24 cellular contexts compared by ENCODE assay signal in genomic region chr10:86244995-86245394, GRCh38.
DNase-seq lines count a peak whose midpoint lies in the region; ATAC-seq, FAIRE-seq and TF ChIP-seq lines count a peak whose summit lies in the region.
"Had no signal": no experiment of that assay in that cellular context is flagged by ENCODE, and none has a peak within 500 bp of the region (broad histone marks: within the 10 kb centered on the region; RNA-seq: fewer than 3 reads in every experiment).

No MANE protein-coding gene starts in this region.

- H4K20me1 ChIP-seq in mammary epithelial cell (ENCODE audit: insufficient read depth, low read length) (no peaks in the 10 kb centered on the region), osteoblast (ENCODE audit: insufficient read depth, low read length) (no peaks in the 10 kb centered on the region)
- H4K20me1 ChIP-seq: BLaER1 treated with 17β-estradiol and CSF1 and Interleukin-3, amounts not matched to agents 10 nM and 100 nM had no signal

- no peaks in the 10 kb centered on the region for H3K4me1 ChIP-seq in mammary epithelial cell (ENCODE audit: insufficient read depth, low read length)
- H3K4me1 ChIP-seq in kidney (ENCODE audit: control insufficient read depth in 1 of 2, insufficient read depth in 1 of 2, low read depth in 1 of 2, low read length in 2 of 2): no peaks in the 10 kb centered on the region
- no peaks in the 10 kb centered on the region for H3K4me1 ChIP-seq in osteoblast (ENCODE audit: insufficient read depth, low read length)
- H3K4me1 ChIP-seq: BLaER1 treated with 17β-estradiol and CSF1 and Interleukin-3, amounts not matched to agents 10 nM and 100 nM had no signal

- H2AFZ ChIP-seq in mammary epithelial cell (ENCODE audit: low read depth, low read length): no peak overlapping the region
- no peak overlapping the region for H2AFZ ChIP-seq in osteoblast (ENCODE audit: low read length)

- TF ChIP-seq CTCF in MCF 10A (IDR thresholded peaks at IDR 0.05; ENCODE audit: unreplicated experiment) (no peak), mammary epithelial cell (conservative IDR thresholded peaks at IDR 0.05 in 1 of 2, IDR thresholded peaks at IDR 0.05 in 1 of 2; ENCODE audit: extremely low read depth in 1 of 2, insufficient read depth in 1 of 2, low read depth in 1 of 2, low read length in 2 of 2) (no peak), brain (conservative IDR thresholded peaks at IDR 0.05) (no peak), kidney (IDR thresholded peaks at IDR 0.05; ENCODE audit: borderline replicate concordance, extremely low read depth, insufficient read depth) (no peak), osteoblast (IDR thresholded peaks at IDR 0.05; ENCODE audit: extremely low read depth, low read depth, low read length) (no peak)

- H3K27me3 ChIP-seq in mammary epithelial cell (ENCODE audit: insufficient read depth, low read length) (no peaks in the 10 kb centered on the region), osteoblast (ENCODE audit: insufficient read depth, low read length) (no peaks in the 10 kb centered on the region)
- H3K27me3 ChIP-seq: BLaER1 treated with 17β-estradiol and CSF1 and Interleukin-3, amounts not matched to agents 10 nM and 100 nM had no signal

- no peak for FAIRE-seq in kidney (lab: Jason Lieb, UNC)
- FAIRE-seq: A204.1, D721Med, GM12891, GM18507 had no signal

- H3K36me3 Mint-ChIP-seq in MCF 10A (ENCODE audit: insufficient read depth, unreplicated experiment) (no peaks in the 10 kb centered on the region), brain (peaks cover under 1% of the 10 kb centered on the region)
- H3K36me3 Mint-ChIP-seq in naive thymus-derived CD8-positive, alpha-beta T cell: no peaks in the 10 kb centered on the region
- H3K36me3 Mint-ChIP-seq: CD14-positive monocyte; CD8-positive, alpha-beta memory T cell had no signal

- dilution Hi-C loops in mammary epithelial cell (cut with HindIII; ENCODE audit: low sequenced_read_pairs): no loop called here

- intact Hi-C loops in MCF 10A (cut with micrococcal nuclease): no loop called here
- intact Hi-C loops in mammary epithelial cell (cut with micrococcal nuclease): no loop called here
- intact Hi-C loops in kidney (cut with DNase I): no loop called here

- H3K27me3 Mint-ChIP-seq in MCF 10A (ENCODE audit: insufficient read depth, unreplicated experiment): no peaks in the 10 kb centered on the region
- H3K27me3 Mint-ChIP-seq in brain: peaks cover 3% of the 10 kb centered on the region
- H3K27me3 Mint-ChIP-seq in naive thymus-derived CD8-positive, alpha-beta T cell: peaks cover 0 to 21% (median 6%) of the 10 kb centered on the region in 5 donors
- H3K27me3 Mint-ChIP-seq: B cell; CD4-positive, alpha-beta T cell had no signal

- H3K9me3 ChIP-seq in mammary epithelial cell (replicated peaks; ENCODE audit: insufficient read depth, low read length) (peaks cover 5% of the 10 kb centered on the region), kidney (ENCODE audit: control insufficient read depth in 1 of 2, low read length in 2 of 2) (no peaks in the 10 kb centered on the region), osteoblast (ENCODE audit: low read depth, low read length) (no peaks in the 10 kb centered on the region)

- no peaks in the 10 kb centered on the region for H3K79me2 ChIP-seq in mammary epithelial cell (ENCODE audit: insufficient read depth, low read length)
- H3K79me2 ChIP-seq in osteoblast (ENCODE audit: insufficient read depth, low read length): no peaks in the 10 kb centered on the region

- H3K9ac ChIP-seq in mammary epithelial cell (ENCODE audit: insufficient read depth, low read length): no peak overlapping the region
- no peak overlapping the region for H3K9ac ChIP-seq in kidney (ENCODE audit: low read length in 2 of 2)
- H3K9ac ChIP-seq: BLaER1 treated with 17β-estradiol and CSF1 and Interleukin-3, amounts not matched to agents 10 nM and 100 nM had no signal

- no peak overlapping the region for H3K27ac ChIP-seq in mammary epithelial cell (ENCODE audit: insufficient read depth, low read depth, low read length)
- no peak overlapping the region for H3K27ac ChIP-seq in kidney (ENCODE audit: low read depth in 2 of 2, low read length in 2 of 2)
- H3K27ac ChIP-seq in osteoblast (ENCODE audit: low read depth, low read length): no peak overlapping the region
- H3K27ac ChIP-seq: BLaER1 treated with 17β-estradiol and CSF1 and Interleukin-3, amounts not matched to agents 10 nM and 100 nM had no signal

- in situ Hi-C loops in mammary epithelial cell (cut with MboI; ENCODE audit: low sequenced_read_pairs in 2 of 2): no loop called here

- POLR2A ChIA-PET in MCF 10A (lab: Yijun Ruan, JAX): interaction anchor here (0.5 kb wide), 1 partner anchor 83 kb away, joined by 4 read pairs; no protein-coding TSS in a partner anchor
- POLR2A ChIA-PET in naive thymus-derived CD8-positive, alpha-beta T cell (lab: Charles Lee): no interaction called here

- H3K4me2 ChIP-seq in mammary epithelial cell (ENCODE audit: insufficient read depth, low read depth, low read length) (no peak overlapping the region), osteoblast (ENCODE audit: insufficient read depth, low read length) (no peak overlapping the region)
- H3K4me2 ChIP-seq: BLaER1 treated with 17β-estradiol and CSF1 and Interleukin-3, amounts not matched to agents 10 nM and 100 nM had no signal

- no peak for ATAC-seq in naive thymus-derived CD8-positive, alpha-beta T cell

- H3K9me3 Mint-ChIP-seq in MCF 10A (ENCODE audit: unreplicated experiment): peaks cover 17% of the 10 kb centered on the region
- peaks cover 0 to 13% (median 8%) of the 10 kb centered on the region in 5 experiments for H3K9me3 Mint-ChIP-seq in brain
- peaks cover 0 to 16% (median 9%) of the 10 kb centered on the region in 9 donors for H3K9me3 Mint-ChIP-seq in naive thymus-derived CD8-positive, alpha-beta T cell

- H3K4me3 ChIP-seq in mammary epithelial cell (replicated peaks in 1 of 3; ENCODE audit: insufficient read depth in 1 of 3, low read depth in 2 of 3, low read length in 3 of 3) (no peak overlapping the region), kidney (ENCODE audit: low read length in 2 of 2) (no peak overlapping the region), osteoblast (ENCODE audit: insufficient read depth, low read length) (no peak overlapping the region)
- H3K4me3 ChIP-seq: BLaER1 treated with 17β-estradiol and CSF1 and Interleukin-3, amounts not matched to agents 10 nM and 100 nM had no signal

- DNase-seq in MCF 10A (ENCODE audit: unreplicated experiment) (no peak), mammary epithelial cell (no peak), kidney (peak; percentile 43), osteoblast (ENCODE audit: insufficient read length, low spot score, missing footprints) (peak; percentile 30), inferior parietal cortex (ENCODE audit: extremely low spot score) (no peak)
- DNase-seq in naive thymus-derived CD8-positive, alpha-beta T cell: no peak
- DNase-seq in stimulated activated CD8-positive, alpha-beta memory T cell treated with anti-CD3 and anti-CD28 coated beads, Interleukin-4, amount 100 ng/mL, for 48 hours: no peak
- DNase-seq: CD4-positive, alpha-beta T cell; CD8-positive, alpha-beta memory T cell; DMS 273 treated with DMSO at 0.1 percent for 48 hours; DMS79; EL; GF-D8; GOT3; H7; HCEC 1CT had no signal

- CTCF ChIA-PET in MCF 10A (lab: Yijun Ruan, JAX): interaction anchor here (0.7 to 0.9 kb wide), 2 partner anchors 17 to 30 kb away, joined by 3 read pairs; no protein-coding TSS in a partner anchor
- CTCF ChIA-PET in mammary epithelial cell (lab: Charles Lee; ENCODE audit: low non-redundant PET): no interaction called here

- H3K4me1 Mint-ChIP-seq in MCF 10A (ENCODE audit: insufficient read depth, unreplicated experiment) (no peaks in the 10 kb centered on the region), brain (peaks cover 22% of the 10 kb centered on the region)
- no peaks in the 10 kb centered on the region for H3K4me1 Mint-ChIP-seq in naive thymus-derived CD8-positive, alpha-beta T cell
- H3K4me1 Mint-ChIP-seq: B cell; CD14-positive monocyte; CD8-positive, alpha-beta memory T cell had no signal

- 81% methylated on average over 5 of the region's 5 CpGs for WGBS in mammary epithelial cell (ENCODE audit: low coverage, missing lambda C conversion rate)

- no peaks in the 10 kb centered on the region for H3K36me3 ChIP-seq in mammary epithelial cell (ENCODE audit: insufficient read depth, low read length)
- H3K36me3 ChIP-seq in kidney (ENCODE audit: control insufficient read depth in 1 of 2, insufficient read depth in 2 of 2, low read length in 2 of 2): no peaks in the 10 kb centered on the region
- H3K36me3 ChIP-seq in osteoblast (ENCODE audit: insufficient read depth, low read length): no peaks in the 10 kb centered on the region
- H3K36me3 ChIP-seq: BLaER1 treated with 17β-estradiol and CSF1 and Interleukin-3, amounts not matched to agents 10 nM and 100 nM had no signal

- H3K27ac Mint-ChIP-seq in MCF 10A (ENCODE audit: low read depth, unreplicated experiment) (peak overlapping the region; percentile 36), brain (peak overlapping the region in 3 of 5 experiments; percentile 29 to 91 (median 86))
- H3K27ac Mint-ChIP-seq in naive thymus-derived CD8-positive, alpha-beta T cell: no peak overlapping the region
- H3K27ac Mint-ChIP-seq: B cell; CD14-positive monocyte; CD4-positive, alpha-beta T cell; CD8-positive, alpha-beta memory T cell had no signal

- H3K4me3 Mint-ChIP-seq in MCF 10A (ENCODE audit: unreplicated experiment) (no peak overlapping the region), brain (peak overlapping the region in 1 of 5 experiments; percentile 74)
- no peak overlapping the region for H3K4me3 Mint-ChIP-seq in naive thymus-derived CD8-positive, alpha-beta T cell
- H3K4me3 Mint-ChIP-seq: B cell; CD14-positive monocyte; CD4-positive, alpha-beta T cell; CD8-positive, alpha-beta memory T cell had no signal

- BruUV-seq in MCF 10A (replicated peaks; lab: Mats Ljungman, UMichigan) (no TSS peak), mammary epithelial cell (replicated peaks; lab: Mats Ljungman, UMichigan) (no TSS peak)

Comparison
In these comparisons a context has a peak if more than half of its experiments do, and no peak if none do; other contexts are left out.
1. DNase-seq: peak in kidney (single experiment) and osteoblast (single experiment); none in MCF 10A (single experiment), mammary epithelial cell (single experiment), inferior parietal cortex (single experiment), naive thymus-derived CD8-positive, alpha-beta T cell (0 of 10) and stimulated activated CD8-positive, alpha-beta memory T cell treated with anti-CD3 and anti-CD28 coated beads, Interleukin-4, amount 100 ng/mL, for 48 hours (single experiment).
2. H3K27ac Mint-ChIP-seq: peak in MCF 10A (single experiment) and brain (3 of 5); none in naive thymus-derived CD8-positive, alpha-beta T cell (0 of 10).